In the genomic region with DNA sequence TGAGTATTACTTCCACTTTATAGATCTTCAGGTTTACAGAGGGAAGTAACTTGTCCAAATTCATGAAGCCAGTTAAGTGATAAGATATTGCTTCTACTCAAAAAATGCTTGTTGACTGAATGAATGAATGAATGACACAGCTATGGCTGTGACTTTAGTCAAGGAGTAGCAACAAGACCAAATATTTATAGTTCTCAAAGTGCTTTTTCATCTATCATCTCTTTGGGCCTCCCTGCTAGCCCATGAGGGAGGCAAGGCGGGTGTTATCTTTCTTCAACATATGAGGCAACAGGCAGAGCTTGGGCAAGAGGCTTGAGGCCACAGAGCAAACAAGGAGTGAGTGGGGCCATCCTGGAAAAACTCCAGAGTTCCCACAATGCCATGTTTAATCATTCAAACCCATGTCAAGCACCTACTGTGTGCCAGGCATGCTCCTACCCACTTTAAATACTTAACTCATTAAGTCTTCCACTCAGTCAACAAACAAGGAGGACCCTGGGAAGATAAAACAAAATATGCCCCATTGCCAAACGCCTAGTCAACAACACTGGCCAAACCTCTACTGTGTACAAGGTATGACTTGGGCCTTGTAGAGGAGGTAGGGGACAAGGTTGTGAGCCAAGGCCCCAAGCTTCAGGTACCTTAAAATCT, we compare ENCODE assay signal across 1 cellular context.
TF ChIP-seq lines count a peak whose summit lies in the region.

No MANE protein-coding gene starts in this region.

TF ChIP-seq in K562, 482 proteins besides CTCF, POLR2A, EP300 and RAD21 (continued from another document and continues in another):
- TF ChIP-seq, protein P1, sequence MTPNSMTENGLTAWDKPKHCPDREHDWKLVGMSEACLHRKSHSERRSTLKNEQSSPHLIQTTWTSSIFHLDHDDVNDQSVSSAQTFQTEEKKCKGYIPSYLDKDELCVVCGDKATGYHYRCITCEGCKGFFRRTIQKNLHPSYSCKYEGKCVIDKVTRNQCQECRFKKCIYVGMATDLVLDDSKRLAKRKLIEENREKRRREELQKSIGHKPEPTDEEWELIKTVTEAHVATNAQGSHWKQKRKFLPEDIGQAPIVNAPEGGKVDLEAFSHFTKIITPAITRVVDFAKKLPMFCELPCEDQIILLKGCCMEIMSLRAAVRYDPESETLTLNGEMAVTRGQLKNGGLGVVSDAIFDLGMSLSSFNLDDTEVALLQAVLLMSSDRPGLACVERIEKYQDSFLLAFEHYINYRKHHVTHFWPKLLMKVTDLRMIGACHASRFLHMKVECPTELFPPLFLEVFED (CRISPR knock-in tag; conservative IDR thresholded peaks at IDR 0.05): no peak; the same call in 1 of the 2 replicates
- peak; percentile 93 for TF ChIP-seq FOXJ2 (tag; IDR thresholded peaks at IDR 0.05)
- TF ChIP-seq, protein P2, sequence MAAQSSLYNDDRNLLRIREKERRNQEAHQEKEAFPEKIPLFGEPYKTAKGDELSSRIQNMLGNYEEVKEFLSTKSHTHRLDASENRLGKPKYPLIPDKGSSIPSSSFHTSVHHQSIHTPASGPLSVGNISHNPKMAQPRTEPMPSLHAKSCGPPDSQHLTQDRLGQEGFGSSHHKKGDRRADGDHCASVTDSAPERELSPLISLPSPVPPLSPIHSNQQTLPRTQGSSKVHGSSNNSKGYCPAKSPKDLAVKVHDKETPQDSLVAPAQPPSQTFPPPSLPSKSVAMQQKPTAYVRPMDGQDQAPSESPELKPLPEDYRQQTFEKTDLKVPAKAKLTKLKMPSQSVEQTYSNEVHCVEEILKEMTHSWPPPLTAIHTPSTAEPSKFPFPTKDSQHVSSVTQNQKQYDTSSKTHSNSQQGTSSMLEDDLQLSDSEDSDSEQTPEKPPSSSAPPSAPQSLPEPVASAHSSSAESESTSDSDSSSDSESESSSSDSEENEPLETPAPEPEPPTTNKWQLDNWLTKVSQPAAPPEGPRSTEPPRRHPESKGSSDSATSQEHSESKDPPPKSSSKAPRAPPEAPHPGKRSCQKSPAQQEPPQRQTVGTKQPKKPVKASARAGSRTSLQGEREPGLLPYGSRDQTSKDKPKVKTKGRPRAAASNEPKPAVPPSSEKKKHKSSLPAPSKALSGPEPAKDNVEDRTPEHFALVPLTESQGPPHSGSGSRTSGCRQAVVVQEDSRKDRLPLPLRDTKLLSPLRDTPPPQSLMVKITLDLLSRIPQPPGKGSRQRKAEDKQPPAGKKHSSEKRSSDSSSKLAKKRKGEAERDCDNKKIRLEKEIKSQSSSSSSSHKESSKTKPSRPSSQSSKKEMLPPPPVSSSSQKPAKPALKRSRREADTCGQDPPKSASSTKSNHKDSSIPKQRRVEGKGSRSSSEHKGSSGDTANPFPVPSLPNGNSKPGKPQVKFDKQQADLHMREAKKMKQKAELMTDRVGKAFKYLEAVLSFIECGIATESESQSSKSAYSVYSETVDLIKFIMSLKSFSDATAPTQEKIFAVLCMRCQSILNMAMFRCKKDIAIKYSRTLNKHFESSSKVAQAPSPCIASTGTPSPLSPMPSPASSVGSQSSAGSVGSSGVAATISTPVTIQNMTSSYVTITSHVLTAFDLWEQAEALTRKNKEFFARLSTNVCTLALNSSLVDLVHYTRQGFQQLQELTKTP (IDR thresholded peaks at IDR 0.05; ENCODE audit: low read depth in 1 of 2, partially characterized antibody in 2 of 2): no peak
- no peak for TF ChIP-seq ZNF77 (CRISPR knock-in tag; IDR thresholded peaks at IDR 0.05)
- no peak for TF ChIP-seq TCF7 (IDR thresholded peaks at IDR 0.05; ENCODE audit: borderline replicate concordance)
- TF ChIP-seq SP1 (CRISPR knock-in tag; IDR thresholded peaks at IDR 0.05): no peak
- TF ChIP-seq, protein P3, sequence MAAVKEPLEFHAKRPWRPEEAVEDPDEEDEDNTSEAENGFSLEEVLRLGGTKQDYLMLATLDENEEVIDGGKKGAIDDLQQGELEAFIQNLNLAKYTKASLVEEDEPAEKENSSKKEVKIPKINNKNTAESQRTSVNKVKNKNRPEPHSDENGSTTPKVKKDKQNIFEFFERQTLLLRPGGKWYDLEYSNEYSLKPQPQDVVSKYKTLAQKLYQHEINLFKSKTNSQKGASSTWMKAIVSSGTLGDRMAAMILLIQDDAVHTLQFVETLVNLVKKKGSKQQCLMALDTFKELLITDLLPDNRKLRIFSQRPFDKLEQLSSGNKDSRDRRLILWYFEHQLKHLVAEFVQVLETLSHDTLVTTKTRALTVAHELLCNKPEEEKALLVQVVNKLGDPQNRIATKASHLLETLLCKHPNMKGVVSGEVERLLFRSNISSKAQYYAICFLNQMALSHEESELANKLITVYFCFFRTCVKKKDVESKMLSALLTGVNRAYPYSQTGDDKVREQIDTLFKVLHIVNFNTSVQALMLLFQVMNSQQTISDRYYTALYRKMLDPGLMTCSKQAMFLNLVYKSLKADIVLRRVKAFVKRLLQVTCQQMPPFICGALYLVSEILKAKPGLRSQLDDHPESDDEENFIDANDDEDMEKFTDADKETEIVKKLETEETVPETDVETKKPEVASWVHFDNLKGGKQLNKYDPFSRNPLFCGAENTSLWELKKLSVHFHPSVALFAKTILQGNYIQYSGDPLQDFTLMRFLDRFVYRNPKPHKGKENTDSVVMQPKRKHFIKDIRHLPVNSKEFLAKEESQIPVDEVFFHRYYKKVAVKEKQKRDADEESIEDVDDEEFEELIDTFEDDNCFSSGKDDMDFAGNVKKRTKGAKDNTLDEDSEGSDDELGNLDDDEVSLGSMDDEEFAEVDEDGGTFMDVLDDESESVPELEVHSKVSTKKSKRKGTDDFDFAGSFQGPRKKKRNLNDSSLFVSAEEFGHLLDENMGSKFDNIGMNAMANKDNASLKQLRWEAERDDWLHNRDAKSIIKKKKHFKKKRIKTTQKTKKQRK (IDR thresholded peaks at IDR 0.05; ENCODE audit: borderline replicate concordance, low read depth, low read length): no peak
- no peak for TF ChIP-seq BRCA1 (IDR thresholded peaks at IDR 0.05)
- TF ChIP-seq BRCA1 (CRISPR knock-in tag; IDR thresholded peaks at IDR 0.05): no peak
- TF ChIP-seq ZNF780A (CRISPR knock-in tag; IDR thresholded peaks at IDR 0.05): no peak
- TF ChIP-seq FOXM1 (IDR thresholded peaks at IDR 0.05; ENCODE audit: low read depth): peak; percentile 76
- TF ChIP-seq FOXM1 (CRISPR knock-in tag; IDR thresholded peaks at IDR 0.05; ENCODE audit: low read depth): 0 out of 2 replicates have a peak, but pooled peaks have one; percentile 41
- TF ChIP-seq HIVEP1 (CRISPR knock-in tag; IDR thresholded peaks at IDR 0.05): no peak
- TF ChIP-seq, protein P4, sequence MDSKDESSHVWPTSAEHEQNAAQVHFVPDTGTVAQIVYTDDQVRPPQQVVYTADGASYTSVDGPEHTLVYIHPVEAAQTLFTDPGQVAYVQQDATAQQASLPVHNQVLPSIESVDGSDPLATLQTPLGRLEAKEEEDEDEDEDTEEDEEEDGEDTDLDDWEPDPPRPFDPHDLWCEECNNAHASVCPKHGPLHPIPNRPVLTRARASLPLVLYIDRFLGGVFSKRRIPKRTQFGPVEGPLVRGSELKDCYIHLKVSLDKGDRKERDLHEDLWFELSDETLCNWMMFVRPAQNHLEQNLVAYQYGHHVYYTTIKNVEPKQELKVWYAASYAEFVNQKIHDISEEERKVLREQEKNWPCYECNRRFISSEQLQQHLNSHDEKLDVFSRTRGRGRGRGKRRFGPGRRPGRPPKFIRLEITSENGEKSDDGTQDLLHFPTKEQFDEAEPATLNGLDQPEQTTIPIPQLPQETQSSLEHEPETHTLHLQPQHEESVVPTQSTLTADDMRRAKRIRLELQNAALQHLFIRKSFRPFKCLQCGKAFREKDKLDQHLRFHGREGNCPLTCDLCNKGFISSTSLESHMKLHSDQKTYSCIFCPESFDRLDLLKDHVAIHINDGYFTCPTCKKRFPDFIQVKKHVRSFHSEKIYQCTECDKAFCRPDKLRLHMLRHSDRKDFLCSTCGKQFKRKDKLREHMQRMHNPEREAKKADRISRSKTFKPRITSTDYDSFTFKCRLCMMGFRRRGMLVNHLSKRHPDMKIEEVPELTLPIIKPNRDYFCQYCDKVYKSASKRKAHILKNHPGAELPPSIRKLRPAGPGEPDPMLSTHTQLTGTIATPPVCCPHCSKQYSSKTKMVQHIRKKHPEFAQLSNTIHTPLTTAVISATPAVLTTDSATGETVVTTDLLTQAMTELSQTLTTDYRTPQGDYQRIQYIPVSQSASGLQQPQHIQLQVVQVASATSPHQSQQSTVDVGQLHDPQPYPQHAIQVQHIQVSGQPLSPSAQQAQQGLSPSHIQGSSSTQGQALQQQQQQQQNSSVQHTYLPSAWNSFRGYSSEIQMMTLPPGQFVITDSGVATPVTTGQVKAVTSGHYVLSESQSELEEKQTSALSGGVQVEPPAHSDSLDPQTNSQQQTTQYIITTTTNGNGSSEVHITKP (IDR thresholded peaks at IDR 0.05; ENCODE audit: partially characterized antibody): no peak
- TF ChIP-seq TBP (optimal IDR thresholded peaks at IDR 0.05; ENCODE audit: low read depth, low read length): peak; percentile 50
- TF ChIP-seq ZNF584 (CRISPR knock-in tag; IDR thresholded peaks at IDR 0.05; ENCODE audit: low read depth): no peak
- TF ChIP-seq, protein P5, sequence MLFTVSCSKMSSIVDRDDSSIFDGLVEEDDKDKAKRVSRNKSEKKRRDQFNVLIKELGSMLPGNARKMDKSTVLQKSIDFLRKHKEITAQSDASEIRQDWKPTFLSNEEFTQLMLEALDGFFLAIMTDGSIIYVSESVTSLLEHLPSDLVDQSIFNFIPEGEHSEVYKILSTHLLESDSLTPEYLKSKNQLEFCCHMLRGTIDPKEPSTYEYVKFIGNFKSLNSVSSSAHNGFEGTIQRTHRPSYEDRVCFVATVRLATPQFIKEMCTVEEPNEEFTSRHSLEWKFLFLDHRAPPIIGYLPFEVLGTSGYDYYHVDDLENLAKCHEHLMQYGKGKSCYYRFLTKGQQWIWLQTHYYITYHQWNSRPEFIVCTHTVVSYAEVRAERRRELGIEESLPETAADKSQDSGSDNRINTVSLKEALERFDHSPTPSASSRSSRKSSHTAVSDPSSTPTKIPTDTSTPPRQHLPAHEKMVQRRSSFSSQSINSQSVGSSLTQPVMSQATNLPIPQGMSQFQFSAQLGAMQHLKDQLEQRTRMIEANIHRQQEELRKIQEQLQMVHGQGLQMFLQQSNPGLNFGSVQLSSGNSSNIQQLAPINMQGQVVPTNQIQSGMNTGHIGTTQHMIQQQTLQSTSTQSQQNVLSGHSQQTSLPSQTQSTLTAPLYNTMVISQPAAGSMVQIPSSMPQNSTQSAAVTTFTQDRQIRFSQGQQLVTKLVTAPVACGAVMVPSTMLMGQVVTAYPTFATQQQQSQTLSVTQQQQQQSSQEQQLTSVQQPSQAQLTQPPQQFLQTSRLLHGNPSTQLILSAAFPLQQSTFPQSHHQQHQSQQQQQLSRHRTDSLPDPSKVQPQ (CRISPR knock-in tag; IDR thresholded peaks at IDR 0.05; ENCODE audit: borderline replicate concordance): peak; percentile 63; the same call in 1 of the 2 replicates
- no peak for TF ChIP-seq ESRRA (IDR thresholded peaks at IDR 0.05; ENCODE audit: borderline replicate concordance, low read depth)
- no peak for TF ChIP-seq GTF2A2 (tag; IDR thresholded peaks at IDR 0.05)
- TF ChIP-seq POU5F1 (IDR thresholded peaks at IDR 0.05; ENCODE audit: borderline replicate concordance, low read depth, low read length, partially characterized antibody): no peak
- no peak for TF ChIP-seq ZBTB8A (IDR thresholded peaks at IDR 0.05; ENCODE audit: partially characterized antibody)
- TF ChIP-seq ZNF561 (CRISPR knock-in tag; conservative IDR thresholded peaks at IDR 0.05): 0 out of 2 replicates have a peak, but pooled peaks have one; percentile 48
- TF ChIP-seq POLR2B (IDR thresholded peaks at IDR 0.05; ENCODE audit: low read depth, partially characterized antibody): no peak
- TF ChIP-seq, protein P6, sequence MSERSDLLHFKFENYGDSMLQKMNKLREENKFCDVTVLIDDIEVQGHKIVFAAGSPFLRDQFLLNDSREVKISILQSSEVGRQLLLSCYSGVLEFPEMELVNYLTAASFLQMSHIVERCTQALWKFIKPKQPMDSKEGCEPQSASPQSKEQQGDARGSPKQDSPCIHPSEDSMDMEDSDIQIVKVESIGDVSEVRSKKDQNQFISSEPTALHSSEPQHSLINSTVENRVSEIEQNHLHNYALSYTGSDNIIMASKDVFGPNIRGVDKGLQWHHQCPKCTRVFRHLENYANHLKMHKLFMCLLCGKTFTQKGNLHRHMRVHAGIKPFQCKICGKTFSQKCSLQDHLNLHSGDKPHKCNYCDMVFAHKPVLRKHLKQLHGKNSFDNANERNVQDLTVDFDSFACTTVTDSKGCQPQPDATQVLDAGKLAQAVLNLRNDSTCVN (CRISPR knock-in tag; IDR thresholded peaks at IDR 0.05): no peak
- TF ChIP-seq NR4A1 (CRISPR knock-in tag; IDR thresholded peaks at IDR 0.05): no peak
- TF ChIP-seq NR4A1 (tag; IDR thresholded peaks at IDR 0.05): peak; percentile 90
- TF ChIP-seq, protein P7, sequence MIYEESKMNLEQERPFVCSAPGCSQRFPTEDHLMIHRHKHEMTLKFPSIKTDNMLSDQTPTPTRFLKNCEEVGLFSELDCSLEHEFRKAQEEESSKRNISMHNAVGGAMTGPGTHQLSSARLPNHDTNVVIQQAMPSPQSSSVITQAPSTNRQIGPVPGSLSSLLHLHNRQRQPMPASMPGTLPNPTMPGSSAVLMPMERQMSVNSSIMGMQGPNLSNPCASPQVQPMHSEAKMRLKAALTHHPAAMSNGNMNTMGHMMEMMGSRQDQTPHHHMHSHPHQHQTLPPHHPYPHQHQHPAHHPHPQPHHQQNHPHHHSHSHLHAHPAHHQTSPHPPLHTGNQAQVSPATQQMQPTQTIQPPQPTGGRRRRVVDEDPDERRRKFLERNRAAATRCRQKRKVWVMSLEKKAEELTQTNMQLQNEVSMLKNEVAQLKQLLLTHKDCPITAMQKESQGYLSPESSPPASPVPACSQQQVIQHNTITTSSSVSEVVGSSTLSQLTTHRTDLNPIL (CRISPR knock-in tag; IDR thresholded peaks at IDR 0.05): no peak
- TF ChIP-seq ZNF76 (CRISPR knock-in tag; IDR thresholded peaks at IDR 0.05; ENCODE audit: borderline replicate concordance): no peak
- TF ChIP-seq, protein P8, sequence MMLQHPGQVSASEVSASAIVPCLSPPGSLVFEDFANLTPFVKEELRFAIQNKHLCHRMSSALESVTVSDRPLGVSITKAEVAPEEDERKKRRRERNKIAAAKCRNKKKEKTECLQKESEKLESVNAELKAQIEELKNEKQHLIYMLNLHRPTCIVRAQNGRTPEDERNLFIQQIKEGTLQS (IDR thresholded peaks at IDR 0.05): peak; percentile 80
- TF ChIP-seq, protein P8 (CRISPR knock-in tag; conservative IDR thresholded peaks at IDR 0.05): no peak; the same call in 1 of the 2 replicates
- TF ChIP-seq GABPB2 (CRISPR knock-in tag; conservative IDR thresholded peaks at IDR 0.05): no peak
- peak; percentile 75; the same call in 1 of the 2 replicates for TF ChIP-seq ERF (CRISPR knock-in tag; IDR thresholded peaks at IDR 0.05)
- TF ChIP-seq PHF21A (IDR thresholded peaks at IDR 0.05; ENCODE audit: borderline replicate concordance, low read depth): no peak
- TF ChIP-seq, protein P9, sequence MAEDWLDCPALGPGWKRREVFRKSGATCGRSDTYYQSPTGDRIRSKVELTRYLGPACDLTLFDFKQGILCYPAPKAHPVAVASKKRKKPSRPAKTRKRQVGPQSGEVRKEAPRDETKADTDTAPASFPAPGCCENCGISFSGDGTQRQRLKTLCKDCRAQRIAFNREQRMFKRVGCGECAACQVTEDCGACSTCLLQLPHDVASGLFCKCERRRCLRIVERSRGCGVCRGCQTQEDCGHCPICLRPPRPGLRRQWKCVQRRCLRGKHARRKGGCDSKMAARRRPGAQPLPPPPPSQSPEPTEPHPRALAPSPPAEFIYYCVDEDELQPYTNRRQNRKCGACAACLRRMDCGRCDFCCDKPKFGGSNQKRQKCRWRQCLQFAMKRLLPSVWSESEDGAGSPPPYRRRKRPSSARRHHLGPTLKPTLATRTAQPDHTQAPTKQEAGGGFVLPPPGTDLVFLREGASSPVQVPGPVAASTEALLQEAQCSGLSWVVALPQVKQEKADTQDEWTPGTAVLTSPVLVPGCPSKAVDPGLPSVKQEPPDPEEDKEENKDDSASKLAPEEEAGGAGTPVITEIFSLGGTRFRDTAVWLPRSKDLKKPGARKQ (CRISPR knock-in tag; IDR thresholded peaks at IDR 0.05): no peak
